Comparison of ENCODE assay signal across 19 cellular contexts in the genomic region with DNA sequence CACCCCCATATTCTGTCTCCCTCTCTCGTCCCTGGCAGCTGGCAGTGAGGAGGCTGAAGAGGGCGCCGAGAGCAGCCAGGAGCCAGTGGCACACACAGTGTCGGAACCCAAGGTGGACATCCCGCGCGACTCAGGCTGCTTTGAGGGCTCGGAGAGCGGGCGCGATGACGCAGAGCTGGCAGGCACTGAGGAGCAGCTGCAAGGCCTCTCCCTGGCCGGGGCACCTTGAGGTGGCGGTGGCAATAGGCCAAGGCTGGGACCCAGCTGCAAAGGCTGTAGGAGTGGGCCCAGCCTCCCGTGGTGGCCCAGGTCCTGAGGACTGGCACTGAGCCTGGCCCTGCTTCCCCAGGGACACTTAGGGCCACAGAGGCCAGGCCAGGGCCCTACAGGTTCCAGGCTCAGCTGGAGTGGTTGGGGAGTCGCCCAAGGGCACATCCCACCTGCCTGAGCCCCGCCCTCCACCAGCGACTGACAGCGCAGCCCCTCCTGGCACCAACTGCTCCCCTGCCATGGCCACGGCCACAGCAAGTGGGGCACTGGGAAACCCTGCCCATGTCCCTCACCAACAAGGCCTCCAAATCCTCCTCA. TPM values are rescaled to one million over a fixed set of nuclear protein-coding genes. Genes with fewer than 3 reads are reported as not detected.
A peak's percentile ranks its signal among the peaks of the same experiment; 100 is the strongest.
DNase-seq lines count a peak whose midpoint lies in the region; ATAC-seq and TF ChIP-seq lines count a peak whose summit lies in the region.
"Had no signal": no experiment of that assay in that cellular context is flagged by ENCODE, and none has a peak within 500 bp of the region (broad histone marks: within the 10 kb centered on the region; RNA-seq: fewer than 3 reads in every experiment).

No MANE protein-coding gene starts in this region.

- H2AFZ ChIP-seq in GM23338 = no peak overlapping the region

- CTCF ChIA-PET in CD4-positive, alpha-beta memory T cell (lab: Charles Lee; ENCODE audit: partially characterized antibody) = interaction anchor here (0.7 to 3.2 kb wide), 3 partner anchors 12 to 156 kb away, joined by 3 to 12 read pairs (median 6); no protein-coding TSS in a partner anchor

- DNase-seq in DMS153 (lab: John Stamatoyannopoulos, UW) = peak; percentile 56
- DNase-seq in GM23338 (ENCODE audit: low spot score) = no peak
- DNase-seq in SHP77 treated with DMSO at 0.1 percent for 48 hours (lab: John Stamatoyannopoulos, UW) = peak; percentile 72
- DNase-seq in CD4-positive, alpha-beta memory T cell = no peak
- no peak for DNase-seq in NCI-H69 (lab: John Stamatoyannopoulos, UW)
- DNase-seq: effector CD4-positive, alpha-beta T cell; esophagus squamous epithelium; NCI-H1694; NCI-H510A treated with DMSO at 0.1 percent for 48 hours; right cardiac atrium; SIG-M5; uterus had no signal

- no peak overlapping the region for H3K4me2 ChIP-seq in GM23338

- POLR2A ChIA-PET in CD4-positive, alpha-beta memory T cell (lab: Charles Lee; ENCODE audit: partially characterized antibody) = interaction anchor here (39.3 kb wide), 1 partner anchor 25 kb away, joined by 1390 read pairs; the partner anchor contains the start of gene SASH3

- H4K20me1 ChIP-seq in GM23338 (replicated peaks; ENCODE audit: insufficient read depth) = no peaks in the 10 kb centered on the region

- no peaks in the 10 kb centered on the region for H3K4me1 Mint-ChIP-seq in GM23338
- peaks cover 2 to 15% (median 7%) of the 10 kb centered on the region in 4 donors for H3K4me1 Mint-ChIP-seq in CD4-positive, alpha-beta memory T cell

- H3K27ac Mint-ChIP-seq in GM23338 = no peak overlapping the region
- H3K27ac Mint-ChIP-seq in CD4-positive, alpha-beta memory T cell = peak overlapping the region in 1 of 7 donors; percentile 57
- H3K27ac Mint-ChIP-seq: T-helper 1 cell treated with Interleukin-12 subunit alpha and Interleukin-12 subunit beta and Interleukin-4 antibody, amounts not matched to agents 30 μg/mL and 1 μg/mL, for 36 hours had no signal

- no peaks in the 10 kb centered on the region for H3K9me3 ChIP-seq in neutrophil
- no peaks in the 10 kb centered on the region for H3K9me3 ChIP-seq in CD4-positive, alpha-beta memory T cell (ENCODE audit: control insufficient read depth in 1 of 2, low read length in 2 of 2)
- H3K9me3 ChIP-seq: esophagus squamous epithelium, uterus had no signal

- H3K9me3 Mint-ChIP-seq in GM23338 = no peaks in the 10 kb centered on the region
- no peaks in the 10 kb centered on the region for H3K9me3 Mint-ChIP-seq in CD4-positive, alpha-beta memory T cell
- H3K9me3 Mint-ChIP-seq: T-helper 1 cell treated with Interleukin-12 subunit alpha and Interleukin-12 subunit beta and Interleukin-4 antibody, amounts not matched to agents 30 μg/mL and 1 μg/mL, for 36 hours had no signal

- intact Hi-C loops in CD4-positive, alpha-beta memory T cell (cut with micrococcal nuclease) = no loop called here

- H3K27me3 ChIP-seq in GM23338 (ENCODE audit: insufficient read depth) (no peaks in the 10 kb centered on the region), neutrophil (no peaks in the 10 kb centered on the region)
- no peaks in the 10 kb centered on the region for H3K27me3 ChIP-seq in CD4-positive, alpha-beta memory T cell (ENCODE audit: insufficient read depth, low read length)
- H3K27me3 ChIP-seq: cardiac muscle cell, esophagus squamous epithelium, uterus had no signal

- peaks cover 10% of the 10 kb centered on the region; the same call in 2 of the 3 replicates for H3K36me3 Mint-ChIP-seq in GM23338 (ENCODE audit: low read depth)
- H3K36me3 Mint-ChIP-seq in CD4-positive, alpha-beta memory T cell = peaks cover 24 to 52% of the 10 kb centered on the region in 2 donors

- peak in 1 of 2 experiments; percentile 27; a peak in 2 of 4 replicates for TF ChIP-seq CTCF in GM23338 (conservative IDR thresholded peaks at IDR 0.05; ENCODE audit: low read depth in 2 of 2)
- no peak for TF ChIP-seq CTCF in neutrophil (IDR thresholded peaks at IDR 0.05)

- no peaks in the 10 kb centered on the region for H3K4me1 ChIP-seq in GM23338 (ENCODE audit: insufficient read depth)
- H3K4me1 ChIP-seq in neutrophil (ENCODE audit: control insufficient read depth in 1 of 2, insufficient read depth in 1 of 2, low read depth in 1 of 2, low read length in 1 of 2) = no peaks in the 10 kb centered on the region
- H3K4me1 ChIP-seq in CD4-positive, alpha-beta memory T cell (ENCODE audit: insufficient read depth, low read length) = peaks cover 6% of the 10 kb centered on the region
- H3K4me1 ChIP-seq: esophagus squamous epithelium, uterus had no signal

- H3K27me3 Mint-ChIP-seq in GM23338 (ENCODE audit: insufficient read depth, low read depth, poor library complexity) = peaks cover 2% of the 10 kb centered on the region
- no peaks in the 10 kb centered on the region for H3K27me3 Mint-ChIP-seq in CD4-positive, alpha-beta memory T cell

- H3F3A ChIP-seq in GM23338 (replicated peaks; ENCODE audit: low read depth) = no peaks in the 10 kb centered on the region

- peak; percentile 52 for ATAC-seq in GM23338
- no peak for ATAC-seq in HG03432 (IDR thresholded peaks at IDR 0.05; ENCODE audit: unreplicated experiment)
- ATAC-seq: right cardiac atrium had no signal

- H3K36me3 ChIP-seq in GM23338 (ENCODE audit: insufficient read depth) (no peaks in the 10 kb centered on the region), neutrophil (peaks cover 99% of the 10 kb centered on the region)
- peaks cover 55% of the 10 kb centered on the region for H3K36me3 ChIP-seq in CD4-positive, alpha-beta memory T cell (ENCODE audit: insufficient read depth, low read length)
- H3K36me3 ChIP-seq: cardiac muscle cell, esophagus squamous epithelium, uterus had no signal

- no peaks in the 10 kb centered on the region for H3K9me2 ChIP-seq in GM23338 (ENCODE audit: insufficient read depth)

- no peak overlapping the region for H3K4me3 ChIP-seq in GM23338
- H3K4me3 ChIP-seq in neutrophil (ENCODE audit: low read depth in 1 of 2, low read length in 1 of 2) = no peak overlapping the region
- H3K4me3 ChIP-seq in CD4-positive, alpha-beta memory T cell (ENCODE audit: low read length in 2 of 2) = no peak overlapping the region
- H3K4me3 ChIP-seq: cardiac muscle cell, esophagus squamous epithelium, uterus had no signal

- no peaks in the 10 kb centered on the region for H3K79me2 ChIP-seq in GM23338 (replicated peaks; ENCODE audit: insufficient read depth)

- H3K4me3 Mint-ChIP-seq in GM23338 = no peak overlapping the region
- H3K4me3 Mint-ChIP-seq in CD4-positive, alpha-beta memory T cell = no peak overlapping the region
- H3K4me3 Mint-ChIP-seq: T-helper 1 cell treated with Interleukin-12 subunit alpha and Interleukin-12 subunit beta and Interleukin-4 antibody, amounts not matched to agents 30 μg/mL and 1 μg/mL, for 36 hours had no signal

- no peak overlapping the region for H3K27ac ChIP-seq in GM23338 (ENCODE audit: low read depth)
- H3K27ac ChIP-seq in neutrophil = peak overlapping the region; percentile 53
- H3K27ac ChIP-seq in CD4-positive, alpha-beta memory T cell (ENCODE audit: low read depth, low read length) = no peak overlapping the region
- H3K27ac ChIP-seq: cardiac muscle cell, esophagus squamous epithelium, uterus, VCaP had no signal

TF ChIP-seq in GM23338, 12 proteins besides CTCF, POLR2A, EP300 and RAD21 (continues in another document):
- TF ChIP-seq, protein P1, sequence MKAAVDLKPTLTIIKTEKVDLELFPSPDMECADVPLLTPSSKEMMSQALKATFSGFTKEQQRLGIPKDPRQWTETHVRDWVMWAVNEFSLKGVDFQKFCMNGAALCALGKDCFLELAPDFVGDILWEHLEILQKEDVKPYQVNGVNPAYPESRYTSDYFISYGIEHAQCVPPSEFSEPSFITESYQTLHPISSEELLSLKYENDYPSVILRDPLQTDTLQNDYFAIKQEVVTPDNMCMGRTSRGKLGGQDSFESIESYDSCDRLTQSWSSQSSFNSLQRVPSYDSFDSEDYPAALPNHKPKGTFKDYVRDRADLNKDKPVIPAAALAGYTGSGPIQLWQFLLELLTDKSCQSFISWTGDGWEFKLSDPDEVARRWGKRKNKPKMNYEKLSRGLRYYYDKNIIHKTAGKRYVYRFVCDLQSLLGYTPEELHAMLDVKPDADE (IDR thresholded peaks at IDR 0.05) = no peak
- TF ChIP-seq JUNB (IDR thresholded peaks at IDR 0.05; ENCODE audit: unreplicated experiment) = no peak
- no peak for TF ChIP-seq EZH2 (IDR thresholded peaks at IDR 0.05; ENCODE audit: low read depth, unreplicated experiment)
- TF ChIP-seq CREB1 (CRISPR knock-in tag; IDR thresholded peaks at IDR 0.05; ENCODE audit: low read depth) = no peak
- no peak for TF ChIP-seq EZH2phosphoT487 (IDR thresholded peaks at IDR 0.05; ENCODE audit: unreplicated experiment)
- TF ChIP-seq ZNF114 (CRISPR knock-in tag; IDR thresholded peaks at IDR 0.05) = no peak

RNA-seq across cellular contexts. Expression of gene SASH3, which starts 13.9 kb away (rescaled TPM):
- total RNA-seq in GM23338 (2014; rRNA removed; shearing (Covaris generic)) = not detected in 2 replicates
- 0.18 and 0.26 TPM in 2 replicates for polyA plus RNA-seq in GM23338 (2016; fragmentation: Nextera tagmentation; extraction: Ambion mirVana)
- 100 to 1,000 TPM; 148 to 152 TPM for total RNA-seq in CD4-positive, alpha-beta memory T cell
- 100 to 1,000 TPM in 1 of 2 donors, 10 to 100 TPM in 1; 83.3 to 211 TPM for polyA plus RNA-seq in CD4-positive, alpha-beta memory T cell
- total RNA-seq: cardiac muscle cell, H1, MCF 10A had no signal
- polyA plus RNA-seq: H1 had no signal

RNA-seq across cellular contexts. Expression of gene ZDHHC9, which starts 50.0 kb away (rescaled TPM):
- 17.6 and 19.1 TPM in 2 replicates for total RNA-seq in GM23338 (2014; rRNA removed; shearing (Covaris generic))
- polyA plus RNA-seq in GM23338 (2016; fragmentation: Nextera tagmentation; extraction: Ambion mirVana) = 14.2 and 15.0 TPM in 2 replicates
- total RNA-seq in CD4-positive, alpha-beta memory T cell = 1 to 10 TPM; 5.1 to 6.1 TPM
- polyA plus RNA-seq in CD4-positive, alpha-beta memory T cell = 1 to 10 TPM; 5.6 to 8.1 TPM

RNA-seq across cellular contexts. Expression of gene XPNPEP2, which starts 54.9 kb away (rescaled TPM):
- not detected in 2 replicates for total RNA-seq in GM23338 (2014; rRNA removed; shearing (Covaris generic))
- polyA plus RNA-seq in GM23338 (2016; fragmentation: Nextera tagmentation; extraction: Ambion mirVana) = not detected in 2 replicates
- under 1 TPM; 0.32 to 0.33 TPM for total RNA-seq in CD4-positive, alpha-beta memory T cell
- under 1 TPM; 0.48 to 0.90 TPM for polyA plus RNA-seq in CD4-positive, alpha-beta memory T cell
- total RNA-seq: cardiac muscle cell, H1, MCF 10A had no signal
- polyA plus RNA-seq: cardiac muscle cell had no signal

Comparison
In these comparisons a context has a peak if more than half of its experiments do, and no peak if none do; other contexts are left out.
1. DNase-seq: peak in DMS153 (single experiment) and SHP77 treated with DMSO at 0.1 percent for 48 hours (single experiment); none in GM23338 (single experiment), CD4-positive, alpha-beta memory T cell (0 of 5) and NCI-H69 (single experiment).
2. RNA of gene SASH3, which starts 13.9 kb away (total RNA-seq): 148 to 152 TPM in CD4-positive, alpha-beta memory T cell; not detected in GM23338; every median in the first group is over 100 times any median in the second.